In genomic region chr5:645421-645820, GRCh38 we compare ENCODE assay signal across 16 cellular contexts. TPM values are rescaled to one million over a fixed set of nuclear protein-coding genes. Genes with fewer than 3 reads are reported as not detected.
DNase-seq lines count a peak whose midpoint lies in the region; ATAC-seq and TF ChIP-seq lines count a peak whose summit lies in the region.
"Had no signal": no experiment of that assay in that cellular context is flagged by ENCODE, and none has a peak within 500 bp of the region (broad histone marks: within the 10 kb centered on the region; RNA-seq: fewer than 3 reads in every experiment).

No MANE protein-coding gene starts in this region.

- no peaks in the 10 kb centered on the region for H3K9me3 Mint-ChIP-seq in Calu3 (ENCODE audit: low read depth, unreplicated experiment)
- H3K9me3 Mint-ChIP-seq in naive thymus-derived CD4-positive, alpha-beta T cell: no peaks in the 10 kb centered on the region
- H3K9me3 Mint-ChIP-seq: CD4-positive, alpha-beta T cell; HFFc6 had no signal

- no peak for ATAC-seq in lower lobe of right lung
- ATAC-seq in naive thymus-derived CD4-positive, alpha-beta T cell: no peak
- ATAC-seq in HG02610 (IDR thresholded peaks at IDR 0.05; ENCODE audit: unreplicated experiment): no peak

- H3K36me3 ChIP-seq in PC-9 (ENCODE audit: low read depth) (peaks cover 29% of the 10 kb centered on the region), lower lobe of right lung (peaks cover 30% of the 10 kb centered on the region), sigmoid colon (peaks cover 0 to 16% (median 4%) of the 10 kb centered on the region in 4 donors)
- peaks cover 0 to 69% (median 0%) of the 10 kb centered on the region in 3 experiments for H3K36me3 ChIP-seq in naive thymus-derived CD4-positive, alpha-beta T cell (ENCODE audit: control insufficient read depth in 2 of 3, insufficient read depth in 3 of 3, low read length in 3 of 3)

- peaks cover 18% of the 10 kb centered on the region for H3K36me3 Mint-ChIP-seq in Calu3 (ENCODE audit: insufficient read depth, unreplicated experiment)
- H3K36me3 Mint-ChIP-seq in naive thymus-derived CD4-positive, alpha-beta T cell: peaks cover 0 to 30% (median 13%) of the 10 kb centered on the region in 5 donors

- no peaks in the 10 kb centered on the region for H3K27me3 Mint-ChIP-seq in Calu3 (ENCODE audit: unreplicated experiment)
- no peaks in the 10 kb centered on the region for H3K27me3 Mint-ChIP-seq in naive thymus-derived CD4-positive, alpha-beta T cell
- H3K27me3 Mint-ChIP-seq: B cell; CD4-positive, alpha-beta T cell had no signal

- intact Hi-C loops in Calu3 (cut with micrococcal nuclease; ENCODE audit: unreplicated experiment) (no loop called here), PC-9 (cut with micrococcal nuclease; ENCODE audit: unreplicated experiment) (no loop called here), lower lobe of right lung (cut with DNase I) (no loop called here), sigmoid colon (cut with DNase I) (no loop called here), dorsolateral prefrontal cortex (cut with DNase I) (no loop called here)
- intact Hi-C loops in naive thymus-derived CD4-positive, alpha-beta T cell (cut with micrococcal nuclease): no loop called here

- TF ChIP-seq POLR2A in sigmoid colon (IDR thresholded peaks at IDR 0.05): no peak

- no peak overlapping the region for H3K4me3 ChIP-seq in PC-9
- H3K4me3 ChIP-seq in lower lobe of right lung: no peak overlapping the region
- no peak overlapping the region for H3K4me3 ChIP-seq in sigmoid colon
- H3K4me3 ChIP-seq in naive thymus-derived CD4-positive, alpha-beta T cell (ENCODE audit: low read length): no peak overlapping the region
- H3K4me3 ChIP-seq in dorsolateral prefrontal cortex: no peak overlapping the region

- H3K27ac ChIP-seq in PC-9 (no peak overlapping the region), lower lobe of right lung (no peak overlapping the region), sigmoid colon (no peak overlapping the region), dorsolateral prefrontal cortex (no peak overlapping the region)
- H3K27ac ChIP-seq in naive thymus-derived CD4-positive, alpha-beta T cell (ENCODE audit: low read depth, low read length): no peak overlapping the region
- H3K27ac ChIP-seq: HL-60 had no signal

- peak overlapping the region; percentile 21 for H3K27ac Mint-ChIP-seq in Calu3 (ENCODE audit: unreplicated experiment)
- H3K27ac Mint-ChIP-seq in naive thymus-derived CD4-positive, alpha-beta T cell: no peak overlapping the region
- H3K27ac Mint-ChIP-seq: B cell; CD4-positive, alpha-beta T cell; HFFc6 had no signal

- no peak overlapping the region for H3K4me3 Mint-ChIP-seq in Calu3 (ENCODE audit: low read depth, unreplicated experiment)
- H3K4me3 Mint-ChIP-seq in naive thymus-derived CD4-positive, alpha-beta T cell: no peak overlapping the region
- H3K4me3 Mint-ChIP-seq: B cell; CD4-positive, alpha-beta T cell; HFFc6 had no signal

- H3K4me1 ChIP-seq in PC-9 (replicated peaks; ENCODE audit: insufficient read depth) (no peaks in the 10 kb centered on the region), lower lobe of right lung (no peaks in the 10 kb centered on the region), sigmoid colon (no peaks in the 10 kb centered on the region)
- H3K4me1 ChIP-seq in naive thymus-derived CD4-positive, alpha-beta T cell (ENCODE audit: control insufficient read depth in 2 of 2, insufficient read depth in 2 of 2, low read length in 2 of 2): no peaks in the 10 kb centered on the region

- no peaks in the 10 kb centered on the region for H3K9me2 ChIP-seq in PC-9 (ENCODE audit: insufficient read depth)

- H3K9me3 ChIP-seq in PC-9 (ENCODE audit: insufficient read depth, low read depth) (peaks cover 9% of the 10 kb centered on the region), lower lobe of right lung (no peaks in the 10 kb centered on the region), sigmoid colon (no peaks in the 10 kb centered on the region)
- H3K9me3 ChIP-seq in naive thymus-derived CD4-positive, alpha-beta T cell (ENCODE audit: control insufficient read depth in 2 of 3, low read length in 3 of 3): no peaks in the 10 kb centered on the region

- H2AFZ ChIP-seq in PC-9: no peak overlapping the region

- no peaks in the 10 kb centered on the region for H3K4me1 Mint-ChIP-seq in Calu3 (ENCODE audit: low read depth, unreplicated experiment)
- H3K4me1 Mint-ChIP-seq in naive thymus-derived CD4-positive, alpha-beta T cell: peaks cover 0 to 2% (median 0%) of the 10 kb centered on the region in 7 donors

- H3F3A ChIP-seq in PC-9 (ENCODE audit: insufficient read depth, low read depth): peaks cover 15% of the 10 kb centered on the region

- no peak for DNase-seq in Calu3
- DNase-seq in PC-9: no peak
- DNase-seq in lower lobe of right lung: peak; percentile 37
- peak; percentile 58 for DNase-seq in sigmoid colon
- DNase-seq in naive thymus-derived CD4-positive, alpha-beta T cell: no peak
- DNase-seq in dorsolateral prefrontal cortex: no peak
- DNase-seq: C1 segment of cervical spinal cord; CD4-positive, alpha-beta T cell; DMS153; DMS79 treated with DMSO at 0.1 percent for 48 hours; EL; HCEC 1CT; HFFc6 had no signal

- TF ChIP-seq EP300 in sigmoid colon (IDR thresholded peaks at IDR 0.05): no peak

- CTCF ChIA-PET in Calu3 (lab: Charles Lee) (no interaction called here), PC-9 (lab: Charles Lee) (no interaction called here)
- CTCF ChIA-PET in naive thymus-derived CD4-positive, alpha-beta T cell (lab: Charles Lee): no interaction called here

- H3K79me2 ChIP-seq in PC-9 (ENCODE audit: low read depth): no peaks in the 10 kb centered on the region

- H3K27me3 ChIP-seq in PC-9 (ENCODE audit: insufficient read depth, low read depth) (no peaks in the 10 kb centered on the region), lower lobe of right lung (ENCODE audit: low read depth) (no peaks in the 10 kb centered on the region), sigmoid colon (no peaks in the 10 kb centered on the region), dorsolateral prefrontal cortex (no peaks in the 10 kb centered on the region)
- H3K27me3 ChIP-seq in naive thymus-derived CD4-positive, alpha-beta T cell (ENCODE audit: control insufficient read depth in 2 of 2, insufficient read depth in 2 of 2, low read length in 2 of 2): no peaks in the 10 kb centered on the region

- TF ChIP-seq CTCF in Calu3 (IDR thresholded peaks at IDR 0.05; ENCODE audit: unreplicated experiment) (no peak), PC-9 (conservative IDR thresholded peaks at IDR 0.05) (no peak), lower lobe of right lung (IDR thresholded peaks at IDR 0.05) (no peak), sigmoid colon (IDR thresholded peaks at IDR 0.05) (no peak), dorsolateral prefrontal cortex (IDR thresholded peaks at IDR 0.05 in 54 of 56, conservative IDR thresholded peaks at IDR 0.05 in 2 of 56; ENCODE audit: low read depth in 1 of 56, partially characterized antibody in 56 of 56) (no peak)

- BruUV-seq in Calu3 (replicated peaks; lab: Mats Ljungman, UMichigan) (no TSS peak), PC-9 (replicated peaks; lab: Mats Ljungman, UMichigan) (TSS peak; percentile 7)

- POLR2A ChIA-PET in PC-9 (lab: Charles Lee; ENCODE audit: unreplicated experiment): no interaction called here
- POLR2A ChIA-PET in naive thymus-derived CD4-positive, alpha-beta T cell (lab: Charles Lee): no interaction called here

- H3K4me2 ChIP-seq in PC-9: no peak overlapping the region

- H4K20me1 ChIP-seq in PC-9 (ENCODE audit: insufficient read depth): peaks cover 3% of the 10 kb centered on the region; the same call in 1 of the 2 replicates

- 84 to 93% methylated on average over 13 of the region's 13 CpGs for WGBS in sigmoid colon, 2 donors

RNA-seq across cellular contexts. Expression of gene CEP72, which starts 33.3 kb away (rescaled TPM):
- total RNA-seq in Calu3 (2022) (53.7 and 56.5 TPM in 2 replicates), PC-9 (2021) (83.3 and 86.8 TPM in 2 replicates), lower lobe of right lung (10.6 TPM), sigmoid colon (1 to 10 TPM in 2 of 4 donors, under 1 TPM in 2; 0.36 to 5.0 (median 1.4) TPM), dorsolateral prefrontal cortex (10 to 100 TPM in 5 of 120 experiments, 1 to 10 TPM in 115; 4.0 to 11.0 (median 7.0) TPM)
- polyA plus RNA-seq in sigmoid colon: 1 to 10 TPM in 2 of 3 donors, under 1 TPM in 1; 0.60 to 7.1 (median 1.6) TPM
- 10 to 100 TPM; 13.4 to 33.8 (median 22.7) TPM for total RNA-seq in naive thymus-derived CD4-positive, alpha-beta T cell
- 1 to 10 TPM; 6.0 to 8.7 TPM for polyA plus RNA-seq in naive thymus-derived CD4-positive, alpha-beta T cell

RNA-seq across cellular contexts. Expression of gene TPPP, which starts 47.7 kb away (rescaled TPM):
- total RNA-seq in Calu3 (2022): 0.38 and 0.51 TPM in 2 replicates
- 0.17 and 0.38 TPM in 2 replicates for total RNA-seq in PC-9 (2021)
- 16.2 TPM for total RNA-seq in lower lobe of right lung
- total RNA-seq in sigmoid colon: 10 to 100 TPM in 1 of 4 donors, 1 to 10 TPM in 3; 7.1 to 15.5 (median 7.6) TPM
- 1 to 10 TPM in 2 of 3 donors, under 1 TPM in 1; 0.60 to 3.2 (median 2.6) TPM for polyA plus RNA-seq in sigmoid colon
- 1 to 10 TPM in 1 of 5 experiments, under 1 TPM in 4; 0.02 to 3.4 (median 0.14) TPM for total RNA-seq in naive thymus-derived CD4-positive, alpha-beta T cell
- polyA plus RNA-seq in naive thymus-derived CD4-positive, alpha-beta T cell: under 1 TPM; 0.08 to 0.31 TPM
- 100 to 1,000 TPM; 236 to 675 (median 361) TPM for total RNA-seq in dorsolateral prefrontal cortex
- total RNA-seq: B cell had no signal

Comparison
In these comparisons a context has a peak if more than half of its experiments do, and no peak if none do; other contexts are left out.
1. DNase-seq: peak in lower lobe of right lung (single experiment) and sigmoid colon (single experiment); none in Calu3 (single experiment), PC-9 (0 of 2), naive thymus-derived CD4-positive, alpha-beta T cell (0 of 9) and dorsolateral prefrontal cortex (0 of 10).
2. RNA of gene TPPP, which starts 47.7 kb away (total RNA-seq): 236 to 675 TPM in dorsolateral prefrontal cortex; 16.2 TPM in lower lobe of right lung (single experiment), 7.1 to 15.5 TPM in sigmoid colon, 0.38 to 0.51 TPM in Calu3, 0.17 to 0.38 TPM in PC-9 and 0.02 to 3.4 TPM in naive thymus-derived CD4-positive, alpha-beta T cell; every median in the first group is over 10 times any median in the second.